ENCODE assay signal across 8 cellular contexts in genomic region chr2:9554841-9555337, GRCh38. TPM values are rescaled to one million over a fixed set of nuclear protein-coding genes. Genes with fewer than 3 reads are reported as not detected.
DNase-seq lines count a peak whose midpoint lies in the region; ATAC-seq and TF ChIP-seq lines count a peak whose summit lies in the region.

No MANE protein-coding gene starts in this region.

- H3K4me2 ChIP-seq in GM23338, result peak overlapping the region; percentile 95
- H3K4me2 ChIP-seq in PC-3 (ENCODE audit: low read length), result peak overlapping the region; percentile 88

- no peaks in the 10 kb centered on the region for H3K27me3 ChIP-seq in A673 (replicated peaks; ENCODE audit: insufficient read depth, low read depth, low read length, poor library complexity)
- no peaks in the 10 kb centered on the region for H3K27me3 ChIP-seq in GM23338 (ENCODE audit: insufficient read depth)
- H3K27me3 ChIP-seq in PC-3 (ENCODE audit: low read length), result no peaks in the 10 kb centered on the region
- H3K27me3 ChIP-seq in left ventricle myocardium inferior (ENCODE audit: low read depth), result no peaks in the 10 kb centered on the region

- peak overlapping the region; percentile 96 for H3K27ac ChIP-seq in A673 (ENCODE audit: low read depth, low read length, poor library complexity, severe bottlenecking)
- H3K27ac ChIP-seq in GM23338 (ENCODE audit: low read depth), result peak overlapping the region; percentile 99
- peak overlapping the region; percentile 92 for H3K27ac ChIP-seq in PC-3 (ENCODE audit: low read length)
- peak overlapping the region; percentile 99 for H3K27ac ChIP-seq in left ventricle myocardium inferior (replicated peaks)

- ATAC-seq in GM23338, result no peak; the same call in 2 of the 3 replicates
- ATAC-seq in PC-3, result peak; percentile 1; the same call in 1 of the 2 replicates
- no peak for ATAC-seq in activated naive CD8-positive, alpha-beta T cell treated with anti-CD3 and anti-CD28 coated beads, Interleukin-2, amount 50 U/mL, for 24 hours
- ATAC-seq in omental fat pad (ENCODE audit: low FRiP score), result no peak

- DNase-seq in A673 (ENCODE audit: low spot score) (peak; percentile 78), GM23338 (ENCODE audit: low spot score) (peak; percentile 67), PC-3 (peak; percentile 58), left ventricle myocardium inferior (no peak), renal cortical epithelial cell (ENCODE audit: low read depth) (peak; percentile 79), omental fat pad (ENCODE audit: low spot score) (no peak), NCI-H128 (lab: John Stamatoyannopoulos, UW; ENCODE audit: unreplicated experiment) (no peak)
- peak; percentile 21 for DNase-seq in activated naive CD8-positive, alpha-beta T cell treated with anti-CD3 and anti-CD28 coated beads, Interleukin-2, amount 50 U/mL, for 24 hours

- H3K27ac Mint-ChIP-seq in GM23338, result peak overlapping the region; percentile 94
- peak overlapping the region; percentile 83 for H3K27ac Mint-ChIP-seq in activated naive CD8-positive, alpha-beta T cell treated with anti-CD3 and anti-CD28 coated beads, Interleukin-2, amount 50 U/mL, for 24 hours

- peaks cover 18% of the 10 kb centered on the region for H3F3A ChIP-seq in GM23338 (replicated peaks; ENCODE audit: low read depth)
- H3F3A ChIP-seq in PC-3 (ENCODE audit: low read length, unreplicated experiment), result no peaks in the 10 kb centered on the region

- peaks cover 5% of the 10 kb centered on the region for H3K27me3 Mint-ChIP-seq in GM23338 (ENCODE audit: insufficient read depth, low read depth, poor library complexity)
- no peaks in the 10 kb centered on the region for H3K27me3 Mint-ChIP-seq in activated naive CD8-positive, alpha-beta T cell treated with anti-CD3 and anti-CD28 coated beads, Interleukin-2, amount 50 U/mL, for 24 hours

- CTCF ChIA-PET in A673 (lab: Charles Lee) (interaction anchor here (1.5 kb wide), 1 partner anchor 16 kb away, joined by 3 read pairs; no protein-coding TSS in a partner anchor), PC-3 (lab: Charles Lee) (interaction anchor here (1.3 kb wide), 1 partner anchor 148 kb away, joined by 5 read pairs; no protein-coding TSS in a partner anchor)

- peaks cover 34% of the 10 kb centered on the region for H4K20me1 ChIP-seq in GM23338 (replicated peaks; ENCODE audit: insufficient read depth)
- peaks cover 23% of the 10 kb centered on the region for H4K20me1 ChIP-seq in PC-3 (ENCODE audit: low read length)

- peaks cover 6% of the 10 kb centered on the region for H3K36me3 Mint-ChIP-seq in GM23338 (ENCODE audit: low read depth)
- H3K36me3 Mint-ChIP-seq in activated naive CD8-positive, alpha-beta T cell treated with anti-CD3 and anti-CD28 coated beads, Interleukin-2, amount 50 U/mL, for 24 hours (ENCODE audit: low read depth), result peaks cover 2% of the 10 kb centered on the region

- H3K4me3 Mint-ChIP-seq in GM23338, result peak overlapping the region; percentile 98
- peak overlapping the region; percentile 94 for H3K4me3 Mint-ChIP-seq in activated naive CD8-positive, alpha-beta T cell treated with anti-CD3 and anti-CD28 coated beads, Interleukin-2, amount 50 U/mL, for 24 hours

- no peak for TF ChIP-seq CTCF in A673 (conservative IDR thresholded peaks at IDR 0.05; ENCODE audit: low read depth, low read length)
- TF ChIP-seq CTCF in GM23338 (conservative IDR thresholded peaks at IDR 0.05; ENCODE audit: low read depth in 2 of 2), result no peak
- TF ChIP-seq CTCF in PC-3 (conservative IDR thresholded peaks at IDR 0.05; ENCODE audit: low read depth, low read length), result no peak
- TF ChIP-seq CTCF in left ventricle myocardium inferior (IDR thresholded peaks at IDR 0.05; ENCODE audit: borderline replicate concordance), result no peak
- no peak for TF ChIP-seq CTCF in omental fat pad (IDR thresholded peaks at IDR 0.05)

- no peaks in the 10 kb centered on the region for H3K9me3 ChIP-seq in A673 (ENCODE audit: low read depth, low read length, poor library complexity, severe bottlenecking)
- no peaks in the 10 kb centered on the region for H3K9me3 ChIP-seq in PC-3 (ENCODE audit: low read length)
- H3K9me3 ChIP-seq in left ventricle myocardium inferior (replicated peaks), result no peaks in the 10 kb centered on the region

- H3K9me3 Mint-ChIP-seq in GM23338, result no peaks in the 10 kb centered on the region
- no peaks in the 10 kb centered on the region for H3K9me3 Mint-ChIP-seq in activated naive CD8-positive, alpha-beta T cell treated with anti-CD3 and anti-CD28 coated beads, Interleukin-2, amount 50 U/mL, for 24 hours

- intact Hi-C loops in A673 (cut with micrococcal nuclease; ENCODE audit: unreplicated experiment), result no loop called here
- intact Hi-C loops in PC-3 (cut with micrococcal nuclease), result loop anchor here (5.0 kb wide), 2 partner anchors 52 to 197 kb away; no protein-coding TSS in a partner anchor
- intact Hi-C loops in left ventricle myocardium inferior (cut with micrococcal nuclease), result no loop called here

- H3K79me2 ChIP-seq in GM23338 (replicated peaks; ENCODE audit: insufficient read depth), result peaks cover 68% of the 10 kb centered on the region
- peaks cover 81% of the 10 kb centered on the region for H3K79me2 ChIP-seq in PC-3 (ENCODE audit: low read length)

- H3K4me1 Mint-ChIP-seq in GM23338, result peaks cover 32% of the 10 kb centered on the region
- peaks cover 61% of the 10 kb centered on the region for H3K4me1 Mint-ChIP-seq in activated naive CD8-positive, alpha-beta T cell treated with anti-CD3 and anti-CD28 coated beads, Interleukin-2, amount 50 U/mL, for 24 hours

- no peaks in the 10 kb centered on the region for H3K9me2 ChIP-seq in GM23338 (ENCODE audit: insufficient read depth)
- H3K9me2 ChIP-seq in PC-3 (replicated peaks; ENCODE audit: low read length), result no peaks in the 10 kb centered on the region

- peak overlapping the region; percentile 95 for H2AFZ ChIP-seq in GM23338
- peak overlapping the region; percentile 95 for H2AFZ ChIP-seq in PC-3 (ENCODE audit: low read length)

- POLR2A ChIA-PET in A673 (lab: Charles Lee; ENCODE audit: low non-redundant PET), result interaction anchor here (0.6 to 1.2 kb wide), 2 partner anchors 69 to 75 kb away, joined by 3 to 4 read pairs; no protein-coding TSS in a partner anchor
- POLR2A ChIA-PET in PC-3 (lab: Charles Lee; ENCODE audit: unreplicated experiment), result interaction anchor here (0.5 to 2.6 kb wide), 4 partner anchors 75 to 232 kb away, joined by 3 to 13 read pairs (median 4); partner anchors contain the start of gene YWHAQ

- H3K9ac ChIP-seq in PC-3 (ENCODE audit: low read length), result peak overlapping the region; percentile 95

- BruUV-seq in A673 (replicated peaks; lab: Mats Ljungman, UMichigan) (TSS peak; percentile 61), PC-3 (replicated peaks; lab: Mats Ljungman, UMichigan) (TSS peak; percentile 7)

- H3K4me1 ChIP-seq in A673 (ENCODE audit: insufficient read depth, low read length, poor library complexity, severe bottlenecking), result peaks cover 30% of the 10 kb centered on the region
- peaks cover 23% of the 10 kb centered on the region for H3K4me1 ChIP-seq in GM23338 (ENCODE audit: insufficient read depth)
- peaks cover 45% of the 10 kb centered on the region for H3K4me1 ChIP-seq in PC-3 (ENCODE audit: insufficient read depth, low read length)
- peaks cover 80% of the 10 kb centered on the region for H3K4me1 ChIP-seq in left ventricle myocardium inferior

- no peaks in the 10 kb centered on the region for H3K36me3 ChIP-seq in A673 (ENCODE audit: insufficient read depth, low read length, poor library complexity, severe bottlenecking)
- H3K36me3 ChIP-seq in GM23338 (ENCODE audit: insufficient read depth), result no peaks in the 10 kb centered on the region
- H3K36me3 ChIP-seq in PC-3 (ENCODE audit: low read depth, low read length), result no peaks in the 10 kb centered on the region
- no peaks in the 10 kb centered on the region for H3K36me3 ChIP-seq in left ventricle myocardium inferior

- peak overlapping the region; percentile 82 for H3K4me3 ChIP-seq in A673 (ENCODE audit: low read depth, low read length, poor library complexity, severe bottlenecking)
- peak overlapping the region; percentile 98 for H3K4me3 ChIP-seq in GM23338
- peak overlapping the region; percentile 96 for H3K4me3 ChIP-seq in PC-3 (ENCODE audit: low read length)
- H3K4me3 ChIP-seq in left ventricle myocardium inferior, result peak overlapping the region; percentile 80

TF ChIP-seq in GM23338, 12 proteins besides CTCF, POLR2A, EP300 and RAD21:
- no peak for TF ChIP-seq CREB1 (CRISPR knock-in tag; IDR thresholded peaks at IDR 0.05; ENCODE audit: low read depth)
- no peak for TF ChIP-seq EZH2 (IDR thresholded peaks at IDR 0.05; ENCODE audit: low read depth, unreplicated experiment)
- TF ChIP-seq NANOG (IDR thresholded peaks at IDR 0.05; ENCODE audit: borderline replicate concordance), result no peak

RNA-seq across cellular contexts. Expression of gene ADAM17, which starts 0.7 kb away (rescaled TPM):
- 34.2 and 40.1 TPM in 2 replicates for total RNA-seq in A673 (2021)
- 23.5 and 24.7 TPM in 2 replicates for total RNA-seq in GM23338 (2014; rRNA removed; shearing (Covaris generic))
- 6.1 and 8.3 TPM in 2 replicates for polyA plus RNA-seq in GM23338 (2016; fragmentation: Nextera tagmentation; extraction: Ambion mirVana)
- 23.0 and 34.3 TPM in 2 replicates for total RNA-seq in PC-3 (2014; rRNA removed)
- 13.1 TPM for total RNA-seq in left ventricle myocardium inferior
- total RNA-seq in renal cortical epithelial cell, result 67.6 and 71.5 TPM in 2 replicates
- 10 to 100 TPM; 25.1 to 73.1 (median 44.1) TPM for total RNA-seq in omental fat pad

Comparison
In these comparisons a context has a peak if more than half of its experiments do, and no peak if none do; other contexts are left out.
1. DNase-seq: peak in A673 (single experiment), GM23338 (single experiment), PC-3 (single experiment), activated naive CD8-positive, alpha-beta T cell treated with anti-CD3 and anti-CD28 coated beads, Interleukin-2, amount 50 U/mL, for 24 hours (single experiment) and renal cortical epithelial cell (single experiment); none in left ventricle myocardium inferior (single experiment), omental fat pad (single experiment) and NCI-H128 (single experiment).
2. Peak in every context shown above with its lines, with median percentiles within 50 percentile points of each other: H3K27ac ChIP-seq and H3K4me3 ChIP-seq.